8 cellular contexts compared by ENCODE assay signal in the genomic region with DNA sequence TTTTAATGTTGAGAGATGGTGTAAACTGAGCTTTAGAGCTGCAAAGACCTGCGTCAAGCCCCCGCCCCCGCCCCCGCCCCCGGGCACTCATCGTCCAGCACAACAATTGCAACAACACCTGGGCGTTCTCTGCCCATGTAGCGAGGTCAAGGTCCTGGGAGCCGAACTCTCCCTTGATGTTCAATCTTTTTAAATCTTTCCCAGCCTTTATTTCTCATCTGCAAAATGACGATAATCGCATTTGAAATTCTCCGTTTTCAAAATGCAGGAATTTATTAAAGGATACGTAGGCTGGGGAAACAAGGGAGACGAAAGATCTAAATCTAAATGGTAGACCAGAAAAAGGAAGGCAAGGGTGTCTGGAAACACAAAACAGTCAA. TPM values are rescaled to one million over a fixed set of nuclear protein-coding genes. Genes with fewer than 3 reads are reported as not detected.
DNase-seq lines count a peak whose midpoint lies in the region; ATAC-seq and TF ChIP-seq lines count a peak whose summit lies in the region.

No MANE protein-coding gene starts in this region.

- intact Hi-C loops in left ventricle myocardium superior (cut with micrococcal nuclease) (no loop called here), gastrocnemius medialis (cut with DNase I; ENCODE audit: low total_unique reads) (loop anchor here (1.0 to 2.0 kb wide), 2 partner anchors 120 to 215 kb away; a partner anchor contains a TSS)

- ATAC-seq in HG03175 (IDR thresholded peaks at IDR 0.05; ENCODE audit: unreplicated experiment): peak; percentile 27
- no peak for ATAC-seq in left ventricle myocardium superior
- peak; percentile 40 to 44 for ATAC-seq in gastrocnemius medialis
- no peak for ATAC-seq in HG02642 (IDR thresholded peaks at IDR 0.05; ENCODE audit: poor library complexity, unreplicated experiment)

- no peak for TF ChIP-seq POLR2A in gastrocnemius medialis (IDR thresholded peaks at IDR 0.05)

- H3K4me3 ChIP-seq in gastrocnemius medialis: peak overlapping the region; percentile 48 to 93 (median 88)

- no peaks in the 10 kb centered on the region for H3K27me3 ChIP-seq in gastrocnemius medialis

- peaks cover 10 to 14% of the 10 kb centered on the region in 2 donors for H3K4me1 ChIP-seq in gastrocnemius medialis

- TF ChIP-seq CTCF in VCaP (conservative IDR thresholded peaks at IDR 0.05) (no peak), gastrocnemius medialis (IDR thresholded peaks at IDR 0.05 in 4 of 5, conservative IDR thresholded peaks at IDR 0.05 in 1 of 5) (no peak)

- H3K9me3 ChIP-seq in gastrocnemius medialis: no peaks in the 10 kb centered on the region

- H3K36me3 ChIP-seq in gastrocnemius medialis: no peaks in the 10 kb centered on the region

- DNase-seq in NCI-H748 (lab: John Stamatoyannopoulos, UW; ENCODE audit: unreplicated experiment) (peak; percentile 57), NCI-H748 treated with DMSO at 0.1 percent for 48 hours (lab: John Stamatoyannopoulos, UW) (no peak), left ventricle myocardium superior (peak; percentile 29), gastrocnemius medialis (no peak), HCEC 1CT (no peak)

- in situ Hi-C loops in gastrocnemius medialis (cut with MboI; ENCODE audit: low sequenced_read_pairs in 4 of 4): loop anchor here in 2 of 4 donors (10.0 to 25.0 kb wide), 3 partner anchors 115 to 212 kb away; a partner anchor contains a TSS

- H3K27ac ChIP-seq in VCaP (peak overlapping the region; percentile 84), gastrocnemius medialis (peak overlapping the region; percentile 65 to 78 (median 67))

RNA-seq across cellular contexts. Expression of a gene that starts 0.6 kb away (rescaled TPM):
- total RNA-seq in left ventricle myocardium superior (6.9 TPM), gastrocnemius medialis (1 to 10 TPM; 3.9 to 7.7 (median 4.1) TPM)

RNA-seq across cellular contexts. Expression of a gene that starts 52.0 kb away (rescaled TPM):
- total RNA-seq in left ventricle myocardium superior: 64.3 TPM
- total RNA-seq in gastrocnemius medialis: 10 to 100 TPM; 11.8 to 27.6 (median 17.0) TPM

Comparison
In these comparisons a context has a peak if more than half of its experiments do, and no peak if none do; other contexts are left out.
1. DNase-seq: peak in NCI-H748 (single experiment) and left ventricle myocardium superior (single experiment); none in NCI-H748 treated with DMSO at 0.1 percent for 48 hours (single experiment), gastrocnemius medialis (0 of 2) and HCEC 1CT (single experiment).
2. ATAC-seq: peak in HG03175 (single experiment) and gastrocnemius medialis (2 of 2); none in left ventricle myocardium superior (single experiment) and HG02642 (single experiment).